ENCODE assay signal across 1 cellular context in genomic region chr20:953742-954141, GRCh38.
TF ChIP-seq lines count a peak whose summit lies in the region.

No MANE protein-coding gene starts in this region.

TF ChIP-seq in A549, 52 proteins besides CTCF, POLR2A, EP300 and RAD21 (continued from another document):
- TF ChIP-seq HOXB13 (CRISPR knock-in tag; IDR thresholded peaks at IDR 0.05; ENCODE audit: low read depth) (no peak), E2F6 (IDR thresholded peaks at IDR 0.05; ENCODE audit: borderline replicate concordance, low read depth) (no peak), SREBF2 (IDR thresholded peaks at IDR 0.05) (no peak), EHMT2 (IDR thresholded peaks at IDR 0.05; ENCODE audit: low read depth) (no peak), MAFK (IDR thresholded peaks at IDR 0.05; ENCODE audit: partially characterized antibody) (no peak)
TF ChIP-seq in A549: peak in this region for 0.
